In genomic region chr17:41518031-41518430, GRCh38 we compare ENCODE assay signal across 1 cellular context.
TF ChIP-seq lines count a peak whose summit lies in the region.

No MANE protein-coding gene starts in this region.

TF ChIP-seq in HepG2, 621 proteins besides CTCF, POLR2A, EP300 and RAD21:
- TF ChIP-seq MAFK (conservative IDR thresholded peaks at IDR 0.05 in 1 of 2, IDR thresholded peaks at IDR 0.05 in 1 of 2; ENCODE audit: low read length in 2 of 2) (peak; percentile 72 to 79), MAFF (IDR thresholded peaks at IDR 0.05; ENCODE audit: low read depth, low read length) (peak; percentile 56; the same call in 1 of the 2 replicates), ZBTB1 (CRISPR knock-in tag; IDR thresholded peaks at IDR 0.05; ENCODE audit: borderline replicate concordance) (no peak)
